In the genomic region with DNA sequence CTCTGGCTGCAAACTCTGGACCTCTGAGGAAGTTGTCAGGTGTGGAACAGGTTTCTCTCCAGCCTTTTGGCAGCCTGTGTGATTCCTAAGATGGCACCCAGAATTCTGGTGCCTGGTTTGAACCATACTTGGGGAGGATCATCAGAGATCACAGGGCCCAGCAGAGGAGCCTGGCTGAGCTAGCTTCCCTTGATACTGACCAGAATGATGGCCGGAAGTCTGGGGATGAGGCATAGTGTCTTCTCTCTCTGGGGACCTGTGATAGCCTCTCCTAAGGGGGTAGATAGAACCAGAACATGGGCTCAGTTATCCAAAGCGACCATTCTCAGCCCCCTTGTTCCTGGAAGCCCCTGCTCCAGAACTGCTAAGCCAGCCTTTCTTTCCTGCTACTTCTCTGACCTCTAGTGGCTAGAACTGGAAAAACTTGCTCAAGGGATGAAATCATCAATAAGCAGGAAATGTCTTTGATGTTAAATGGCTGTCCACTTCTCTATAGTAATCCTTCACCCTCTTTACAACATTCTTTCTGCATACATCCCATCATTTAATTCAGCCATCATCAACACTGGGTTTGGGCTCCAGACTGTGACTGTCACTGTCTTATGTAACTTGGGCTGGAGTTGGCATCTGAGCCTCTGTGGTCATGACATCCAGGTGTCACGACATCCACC, we compare ENCODE assay signal across 9 cellular contexts. TPM values are rescaled to one million over a fixed set of nuclear protein-coding genes. Genes with fewer than 3 reads are reported as not detected.
DNase-seq lines count a peak whose midpoint lies in the region; ATAC-seq and TF ChIP-seq lines count a peak whose summit lies in the region.
"Had no signal": no experiment of that assay in that cellular context is flagged by ENCODE, and none has a peak within 500 bp of the region (broad histone marks: within the 10 kb centered on the region; RNA-seq: fewer than 3 reads in every experiment).

No MANE protein-coding gene starts in this region.

- H3K4me1 Mint-ChIP-seq in activated naive CD4-positive, alpha-beta T cell treated with anti-CD3 and anti-CD28 coated beads, Interleukin-2, amount 50 U/mL, for 24 hours: peaks cover 64% of the 10 kb centered on the region

- no peak for TF ChIP-seq EP300 in neural cell (conservative IDR thresholded peaks at IDR 0.05; ENCODE audit: poor library complexity, severe bottlenecking)

- peak; percentile 97 for TF ChIP-seq RAD21 in neural cell (conservative IDR thresholded peaks at IDR 0.05)

- ATAC-seq in HG02852 (IDR thresholded peaks at IDR 0.05; ENCODE audit: unreplicated experiment) (no peak), GM19455 (IDR thresholded peaks at IDR 0.05; ENCODE audit: unreplicated experiment) (no peak)

- peaks cover 2% of the 10 kb centered on the region for H3K36me3 Mint-ChIP-seq in activated naive CD4-positive, alpha-beta T cell treated with anti-CD3 and anti-CD28 coated beads, Interleukin-2, amount 50 U/mL, for 24 hours

- H3K27ac Mint-ChIP-seq in activated naive CD4-positive, alpha-beta T cell treated with anti-CD3 and anti-CD28 coated beads, Interleukin-2, amount 50 U/mL, for 24 hours: peak overlapping the region; percentile 30

- H4K20me1 ChIP-seq in neural cell (ENCODE audit: insufficient read depth): no peaks in the 10 kb centered on the region

- H3K9me2 ChIP-seq in neural cell (ENCODE audit: insufficient read depth, low read length): no peaks in the 10 kb centered on the region

- H3K4me2 ChIP-seq in neural cell (ENCODE audit: low read length): no peak overlapping the region

- DNase-seq in activated naive CD4-positive, alpha-beta T cell (lab: John Stamatoyannopoulos, UW): no peak
- DNase-seq in LHCN-M2 (ENCODE audit: low read depth): peak; percentile 58
- DNase-seq in RPMI7951 (ENCODE audit: low read depth): peak; percentile 59
- peak; percentile 69 for DNase-seq in epithelial cell of esophagus (ENCODE audit: low read depth)

- H3K4me3 Mint-ChIP-seq in activated naive CD4-positive, alpha-beta T cell treated with anti-CD3 and anti-CD28 coated beads, Interleukin-2, amount 50 U/mL, for 24 hours: no peak overlapping the region

- no peaks in the 10 kb centered on the region for H3K27me3 Mint-ChIP-seq in activated naive CD4-positive, alpha-beta T cell treated with anti-CD3 and anti-CD28 coated beads, Interleukin-2, amount 50 U/mL, for 24 hours

- no peak overlapping the region for H3K27ac ChIP-seq in neural cell (ENCODE audit: low read length)

- no peaks in the 10 kb centered on the region for H3K36me3 ChIP-seq in neural cell (ENCODE audit: insufficient read depth, low read length)

- TF ChIP-seq CTCF in epithelial cell of esophagus (IDR thresholded peaks at IDR 0.05; ENCODE audit: insufficient read depth, low read depth, low read length, missing control alignments) (peak; percentile 76), neural cell (IDR thresholded peaks at IDR 0.05; ENCODE audit: poor library complexity, severe bottlenecking) (peak; percentile 95)

- H2AFZ ChIP-seq in neural cell (ENCODE audit: low read depth, low read length): no peak overlapping the region

- H3K4me3 ChIP-seq in epithelial cell of esophagus (ENCODE audit: low read length): no peak overlapping the region
- H3K4me3 ChIP-seq in neural cell (ENCODE audit: low read length): no peak overlapping the region

- H3K27me3 ChIP-seq in neural cell (ENCODE audit: insufficient read depth, low read depth, low read length): no peaks in the 10 kb centered on the region

- H3F3A ChIP-seq in neural cell (ENCODE audit: insufficient read depth, low read length, poor library complexity, severe bottlenecking): no peaks in the 10 kb centered on the region

- no peaks in the 10 kb centered on the region for H3K9me3 Mint-ChIP-seq in activated naive CD4-positive, alpha-beta T cell treated with anti-CD3 and anti-CD28 coated beads, Interleukin-2, amount 50 U/mL, for 24 hours

- H3K9me3 ChIP-seq in neural cell (ENCODE audit: low read length): no peaks in the 10 kb centered on the region

- H3K79me2 ChIP-seq in neural cell (replicated peaks; ENCODE audit: insufficient read depth, low read length): no peaks in the 10 kb centered on the region

- H3K9ac ChIP-seq in neural cell (ENCODE audit: low read length): no peak overlapping the region

TF ChIP-seq in neural cell, 6 proteins besides CTCF, POLR2A, EP300 and RAD21:
- TF ChIP-seq, protein P1, sequence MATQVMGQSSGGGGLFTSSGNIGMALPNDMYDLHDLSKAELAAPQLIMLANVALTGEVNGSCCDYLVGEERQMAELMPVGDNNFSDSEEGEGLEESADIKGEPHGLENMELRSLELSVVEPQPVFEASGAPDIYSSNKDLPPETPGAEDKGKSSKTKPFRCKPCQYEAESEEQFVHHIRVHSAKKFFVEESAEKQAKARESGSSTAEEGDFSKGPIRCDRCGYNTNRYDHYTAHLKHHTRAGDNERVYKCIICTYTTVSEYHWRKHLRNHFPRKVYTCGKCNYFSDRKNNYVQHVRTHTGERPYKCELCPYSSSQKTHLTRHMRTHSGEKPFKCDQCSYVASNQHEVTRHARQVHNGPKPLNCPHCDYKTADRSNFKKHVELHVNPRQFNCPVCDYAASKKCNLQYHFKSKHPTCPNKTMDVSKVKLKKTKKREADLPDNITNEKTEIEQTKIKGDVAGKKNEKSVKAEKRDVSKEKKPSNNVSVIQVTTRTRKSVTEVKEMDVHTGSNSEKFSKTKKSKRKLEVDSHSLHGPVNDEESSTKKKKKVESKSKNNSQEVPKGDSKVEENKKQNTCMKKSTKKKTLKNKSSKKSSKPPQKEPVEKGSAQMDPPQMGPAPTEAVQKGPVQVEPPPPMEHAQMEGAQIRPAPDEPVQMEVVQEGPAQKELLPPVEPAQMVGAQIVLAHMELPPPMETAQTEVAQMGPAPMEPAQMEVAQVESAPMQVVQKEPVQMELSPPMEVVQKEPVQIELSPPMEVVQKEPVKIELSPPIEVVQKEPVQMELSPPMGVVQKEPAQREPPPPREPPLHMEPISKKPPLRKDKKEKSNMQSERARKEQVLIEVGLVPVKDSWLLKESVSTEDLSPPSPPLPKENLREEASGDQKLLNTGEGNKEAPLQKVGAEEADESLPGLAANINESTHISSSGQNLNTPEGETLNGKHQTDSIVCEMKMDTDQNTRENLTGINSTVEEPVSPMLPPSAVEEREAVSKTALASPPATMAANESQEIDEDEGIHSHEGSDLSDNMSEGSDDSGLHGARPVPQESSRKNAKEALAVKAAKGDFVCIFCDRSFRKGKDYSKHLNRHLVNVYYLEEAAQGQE (IDR thresholded peaks at IDR 0.05; ENCODE audit: borderline replicate concordance): no peak
- TF ChIP-seq SMC3 (conservative IDR thresholded peaks at IDR 0.05; ENCODE audit: poor library complexity): peak; percentile 98

RNA-seq across cellular contexts. Expression of a gene that starts 55.1 kb away (rescaled TPM):
- total RNA-seq in LHCN-M2 (2014; rRNA removed): not detected in 2 replicates
- 0.04 TPM for polyA plus RNA-seq in LHCN-M2 (2012)
- not detected in 2 replicates for total RNA-seq in RPMI7951 (2014; rRNA removed; shearing (Covaris generic))
- polyA plus RNA-seq in neural cell: not detected in 2 replicates
- not detected in 2 replicates for polyA minus RNA-seq in neural cell
- total RNA-seq: subcutaneous adipose tissue had no signal

Comparison
In these comparisons a context has a peak if more than half of its experiments do, and no peak if none do; other contexts are left out.
1. DNase-seq: peak in LHCN-M2 (single experiment), RPMI7951 (single experiment) and epithelial cell of esophagus (single experiment); none in activated naive CD4-positive, alpha-beta T cell (0 of 4).